Comparison of ENCODE assay signal across 30 cellular contexts in the genomic region with DNA sequence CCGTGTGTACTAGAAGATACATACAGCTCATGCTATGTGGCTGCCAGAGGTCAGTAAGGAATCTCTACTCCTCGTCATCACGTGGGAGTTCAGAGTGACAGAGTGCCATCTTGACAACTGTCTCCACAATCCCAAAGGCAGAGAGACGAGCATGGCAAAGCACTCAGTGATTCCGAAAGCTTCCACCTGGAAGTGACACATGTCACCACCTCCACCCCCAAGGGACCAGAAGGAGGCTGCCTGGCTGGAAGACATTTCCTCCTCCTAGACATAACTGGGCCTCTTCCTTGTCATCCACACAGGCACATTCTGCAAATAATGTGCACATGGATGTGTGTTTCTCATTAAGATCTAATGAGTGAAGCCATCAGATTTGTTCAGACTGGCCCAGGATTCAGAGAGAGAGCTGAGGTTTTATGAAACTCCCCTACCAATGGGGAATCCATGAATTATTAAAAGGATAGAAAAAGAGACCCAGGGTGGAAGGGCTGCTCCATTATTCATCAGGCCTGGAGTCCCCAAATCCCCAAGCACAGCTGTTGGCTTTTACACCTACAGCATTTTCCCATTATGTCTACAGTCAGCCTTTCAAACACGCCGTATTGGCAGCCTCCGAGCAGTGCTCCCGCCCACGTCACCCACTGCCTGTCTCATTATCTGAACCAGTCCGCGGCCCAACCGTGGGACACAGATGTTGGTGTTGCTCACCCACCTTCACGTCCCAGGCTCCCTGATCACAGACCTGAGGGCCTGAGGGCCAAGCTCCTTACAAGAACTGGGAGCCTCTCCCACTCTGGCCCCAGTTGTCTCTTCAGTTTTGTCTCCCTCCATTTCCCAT. TPM values are rescaled to one million over a fixed set of nuclear protein-coding genes. Genes with fewer than 3 reads are reported as not detected.
"Had no signal": no experiment of that assay in that cellular context is flagged by ENCODE, and none has a peak within 500 bp of the region (broad histone marks: within the 10 kb centered on the region; RNA-seq: fewer than 3 reads in every experiment).

No MANE protein-coding gene starts in this region.

- H3K4me1 ChIP-seq: left ventricle myocardium inferior, pancreas, testis, vagina had no signal

- H3K27me3 ChIP-seq: testis, vagina had no signal

- H3K9me3 ChIP-seq: left ventricle myocardium inferior, pancreas, testis, vagina had no signal

- DNase-seq: activated B cell treated with CpG ODN at 0.5 μM for 24 hours; activated CD4-positive, alpha-beta T cell treated with anti-CD3 and anti-CD28 coated beads for 36 hours; activated CD4-positive, alpha-beta T cell treated with anti-CD3 and anti-CD28 coated beads, Interleukin-2, amount 50 U/mL, for 4 hours; activated CD8-positive, alpha-beta memory T cell treated with anti-CD3 and anti-CD28 coated beads for 24 hours; activated CD8-positive, alpha-beta memory T cell treated with anti-CD3 and anti-CD28 coated beads, Interleukin-2, amount 50 U/mL, for 4 hours; activated T-cell treated with anti-CD3 and anti-CD28 coated beads, Interleukin-2, amount 50 U/mL, for 24 hours; aorta; brain microvascular endothelial cell; central memory CD4-positive, alpha-beta T cell; effector memory CD4-positive, alpha-beta T cell; hypothalamus; left ventricle myocardium inferior; natural killer cell; pancreas; stimulated activated CD4-positive, alpha-beta T cell treated with anti-CD3 and anti-CD28 coated beads, Interleukin-15, amount 100 ng/mL, for 24 hours; testis; trophoblast cell had no signal

- ATAC-seq: activated CD4-positive, alpha-beta T cell treated with anti-CD3 and anti-CD28 coated beads for 36 hours; activated naive CD4-positive, alpha-beta T cell treated with anti-CD3 and anti-CD28 coated beads, Interleukin-2, amount 50 U/mL, for 72 hours; activated T-helper 17 cell treated with anti-CD3 and anti-CD28 coated beads, Interleukin-2, amount 50 U/mL, for 72 hours; esophagus mucosa; natural killer cell; pancreas; sciatic nerve; stimulated activated memory B cell treated with anti-CD40 and anti-IgM and Interleukin-4, amounts not matched to agents 10 μg/mL and 1 μg/mL and 100 μg/mL, for 72 hours had no signal

- FAIRE-seq: endothelial cell of umbilical vein, frontal cortex, pancreas had no signal

- H3K4me2 ChIP-seq: smooth muscle cell had no signal

- H3K27ac ChIP-seq: brain microvascular endothelial cell, left ventricle myocardium inferior, pancreas, testis, vagina had no signal

- H3K4me3 ChIP-seq: left ventricle myocardium inferior, pancreas, smooth muscle cell, testis, vagina had no signal

- H3K36me3 ChIP-seq: brain microvascular endothelial cell, left ventricle myocardium inferior, pancreas, vagina had no signal

RNA-seq across cellular contexts. Expression of a gene that starts 3.3 kb away (rescaled TPM):
- total RNA-seq: activated B cell treated with CpG ODN at 0.5 μM for 24 hours; activated CD4-positive, alpha-beta T cell treated with anti-CD3 and anti-CD28 coated beads for 36 hours; activated naive CD4-positive, alpha-beta T cell treated with anti-CD3 and anti-CD28 coated beads, Interleukin-2, amount 50 U/mL, for 72 hours; activated T-helper 17 cell treated with anti-CD3 and anti-CD28 coated beads, Interleukin-2, amount 50 U/mL, for 72 hours; aorta; dermis microvascular lymphatic vessel endothelial cell; endothelial cell of umbilical vein; esophagus mucosa; left ventricle myocardium inferior; lung microvascular endothelial cell; mesothelial cell of epicardium; natural killer cell; pulmonary artery endothelial cell; sciatic nerve; smooth muscle cell; vagina had no signal
- polyA plus RNA-seq: aorta, endothelial cell of umbilical vein, smooth muscle cell had no signal
